ENCODE assay signal across 15 cellular contexts in genomic region chr10:4082851-4083250, GRCh38.
DNase-seq lines count a peak whose midpoint lies in the region; ATAC-seq, FAIRE-seq and TF ChIP-seq lines count a peak whose summit lies in the region.
"Had no signal": no experiment of that assay in that cellular context is flagged by ENCODE, and none has a peak within 500 bp of the region (broad histone marks: within the 10 kb centered on the region; RNA-seq: fewer than 3 reads in every experiment).

No MANE protein-coding gene starts in this region.

- DNase-seq in GM12892 (ENCODE audit: insufficient read length) (no peak), astrocyte (ENCODE audit: low read depth) (peak; percentile 78), heart right ventricle (no peak), smooth muscle cell (lab: John Stamatoyannopoulos, UW; ENCODE audit: unreplicated experiment) (no peak), amygdala (lab: John Stamatoyannopoulos, UW) (no peak), progenitor cell of endocrine pancreas (ENCODE audit: low spot score, unreplicated experiment) (no peak)
- no peak for DNase-seq in stimulated activated CD4-positive, alpha-beta T cell treated with anti-CD3 and anti-CD28 coated beads, Interleukin-4, amount 100 ng/mL, for 1 hour
- DNase-seq: activated CD8-positive, alpha-beta T cell treated with anti-CD3 and anti-CD28 coated beads for 36 hours; activated gamma-delta T cell; central memory CD4-positive, alpha-beta T cell; DMS79; erythroblast; NCI-H524 treated with DMSO at 0.1 percent for 48 hours; occipital lobe had no signal

- H3K36me3 ChIP-seq in astrocyte (ENCODE audit: insufficient read depth, low read length) (no peaks in the 10 kb centered on the region), heart right ventricle (no peaks in the 10 kb centered on the region), smooth muscle cell (ENCODE audit: low read depth) (no peaks in the 10 kb centered on the region)

- no peak overlapping the region for H3K27ac ChIP-seq in astrocyte (ENCODE audit: low read depth, low read length)
- H3K27ac ChIP-seq in heart right ventricle: peak overlapping the region in 8 of 10 donors; percentile 16 to 87 (median 60)
- H3K27ac ChIP-seq in smooth muscle cell (ENCODE audit: low read depth): peak overlapping the region; percentile 81

- intact Hi-C loops in heart right ventricle (cut with DNase I): loop anchor here in 3 of 10 donors (5.0 to 10.0 kb wide), 6 partner anchors 159 to 572 kb away; partner anchors contain the start of gene KLF6 (in 1 of the 3)

- peak overlapping the region; percentile 6 for H3K27ac Mint-ChIP-seq in astrocyte (ENCODE audit: unreplicated experiment)
- H3K27ac Mint-ChIP-seq in progenitor cell of endocrine pancreas: no peak overlapping the region
- H3K27ac Mint-ChIP-seq: activated CD8-positive, alpha-beta T cell treated with anti-CD3 and anti-CD28 coated beads for 36 hours had no signal

- H3K4me2 ChIP-seq in astrocyte (ENCODE audit: low read length): no peak overlapping the region
- H3K4me2 ChIP-seq in smooth muscle cell: peak overlapping the region; percentile 61

- TF ChIP-seq POLR2A in GM12892 (IDR thresholded peaks at IDR 0.05; ENCODE audit: low read depth, low read length): no peak

- no peaks in the 10 kb centered on the region for H4K20me1 ChIP-seq in astrocyte (ENCODE audit: insufficient read depth, low read length)
- H4K20me1 ChIP-seq in smooth muscle cell (ENCODE audit: low read depth): no peaks in the 10 kb centered on the region

- H3K4me1 Mint-ChIP-seq in astrocyte (ENCODE audit: low read depth, unreplicated experiment) (peaks cover 30% of the 10 kb centered on the region), progenitor cell of endocrine pancreas (ENCODE audit: low read depth) (no peaks in the 10 kb centered on the region)

- H3K4me1 ChIP-seq in astrocyte (ENCODE audit: insufficient read depth, low read length) (peaks cover 4% of the 10 kb centered on the region), heart right ventricle (peaks cover 4 to 66% (median 55%) of the 10 kb centered on the region in 9 donors), smooth muscle cell (ENCODE audit: low read depth) (peaks cover 4% of the 10 kb centered on the region)

- peaks cover 25% of the 10 kb centered on the region for H3F3A ChIP-seq in smooth muscle cell (ENCODE audit: low read depth)

- no peaks in the 10 kb centered on the region for H3K9me3 ChIP-seq in astrocyte (ENCODE audit: insufficient read depth, low read depth, low read length)
- no peaks in the 10 kb centered on the region for H3K9me3 ChIP-seq in heart right ventricle
- H3K9me3 ChIP-seq in smooth muscle cell (replicated peaks; ENCODE audit: low read depth): no peaks in the 10 kb centered on the region

- H3K27me3 Mint-ChIP-seq in astrocyte (ENCODE audit: low read depth, unreplicated experiment) (no peaks in the 10 kb centered on the region), progenitor cell of endocrine pancreas (no peaks in the 10 kb centered on the region)
- H3K27me3 Mint-ChIP-seq: activated CD8-positive, alpha-beta T cell treated with anti-CD3 and anti-CD28 coated beads for 36 hours had no signal

- no peak for ATAC-seq in heart right ventricle
- ATAC-seq in HG02884 (IDR thresholded peaks at IDR 0.05; ENCODE audit: unreplicated experiment): no peak
- ATAC-seq: activated CD8-positive, alpha-beta T cell treated with anti-CD3 and anti-CD28 coated beads for 36 hours had no signal

- H3K4me3 ChIP-seq in astrocyte (ENCODE audit: insufficient read depth, low read depth, low read length) (no peak overlapping the region), heart right ventricle (no peak overlapping the region), smooth muscle cell (no peak overlapping the region)

- whole genome bisulfite sequencing in heart right ventricle, 2 donors: 80 to 83% methylated on average over 1 of the region's 1 CpG
- WGBS in smooth muscle cell (ENCODE audit: low lambda C conversion rate): 35% methylated on average over 1 of the region's 1 CpG

- H3K9me3 Mint-ChIP-seq in astrocyte (ENCODE audit: unreplicated experiment): no peaks in the 10 kb centered on the region
- H3K9me3 Mint-ChIP-seq in progenitor cell of endocrine pancreas (ENCODE audit: low read depth): no peaks in the 10 kb centered on the region
- H3K9me3 Mint-ChIP-seq: activated CD8-positive, alpha-beta T cell treated with anti-CD3 and anti-CD28 coated beads for 36 hours had no signal

- H2AFZ ChIP-seq in astrocyte (ENCODE audit: low read depth, low read length) (no peak overlapping the region), smooth muscle cell (ENCODE audit: low read depth) (no peak overlapping the region)

- H3K36me3 Mint-ChIP-seq in astrocyte (ENCODE audit: low read depth, unreplicated experiment) (no peaks in the 10 kb centered on the region), progenitor cell of endocrine pancreas (ENCODE audit: insufficient read depth) (no peaks in the 10 kb centered on the region)

- TF ChIP-seq CTCF in astrocyte (IDR thresholded peaks at IDR 0.05; ENCODE audit: insufficient read depth, low read depth, low read length) (no peak), heart right ventricle (IDR thresholded peaks at IDR 0.05) (no peak), smooth muscle cell (IDR thresholded peaks at IDR 0.05; ENCODE audit: borderline replicate concordance, insufficient read depth, poor library complexity, severe bottlenecking) (no peak), progenitor cell of endocrine pancreas (IDR thresholded peaks at IDR 0.05; ENCODE audit: unreplicated experiment) (no peak)

- H3K4me3 Mint-ChIP-seq in astrocyte (ENCODE audit: unreplicated experiment) (no peak overlapping the region), progenitor cell of endocrine pancreas (ENCODE audit: low read depth) (no peak overlapping the region)
- H3K4me3 Mint-ChIP-seq: activated CD8-positive, alpha-beta T cell treated with anti-CD3 and anti-CD28 coated beads for 36 hours had no signal

- FAIRE-seq in GM12892 (lab: Jason Lieb, UNC) (peak; percentile 14), astrocyte (lab: Jason Lieb, UNC) (no peak)

- H3K27me3 ChIP-seq in astrocyte (ENCODE audit: insufficient read depth, low read length) (no peaks in the 10 kb centered on the region), heart right ventricle (no peaks in the 10 kb centered on the region), smooth muscle cell (ENCODE audit: low read depth) (no peaks in the 10 kb centered on the region)

- H3K9ac ChIP-seq in astrocyte (ENCODE audit: low read length) (no peak overlapping the region), smooth muscle cell (ENCODE audit: low read depth) (no peak overlapping the region)

- H3K79me2 ChIP-seq in astrocyte (ENCODE audit: insufficient read depth, low read length) (no peaks in the 10 kb centered on the region), smooth muscle cell (ENCODE audit: low read depth) (no peaks in the 10 kb centered on the region)
